8 cellular contexts compared by ENCODE assay signal in the genomic region with DNA sequence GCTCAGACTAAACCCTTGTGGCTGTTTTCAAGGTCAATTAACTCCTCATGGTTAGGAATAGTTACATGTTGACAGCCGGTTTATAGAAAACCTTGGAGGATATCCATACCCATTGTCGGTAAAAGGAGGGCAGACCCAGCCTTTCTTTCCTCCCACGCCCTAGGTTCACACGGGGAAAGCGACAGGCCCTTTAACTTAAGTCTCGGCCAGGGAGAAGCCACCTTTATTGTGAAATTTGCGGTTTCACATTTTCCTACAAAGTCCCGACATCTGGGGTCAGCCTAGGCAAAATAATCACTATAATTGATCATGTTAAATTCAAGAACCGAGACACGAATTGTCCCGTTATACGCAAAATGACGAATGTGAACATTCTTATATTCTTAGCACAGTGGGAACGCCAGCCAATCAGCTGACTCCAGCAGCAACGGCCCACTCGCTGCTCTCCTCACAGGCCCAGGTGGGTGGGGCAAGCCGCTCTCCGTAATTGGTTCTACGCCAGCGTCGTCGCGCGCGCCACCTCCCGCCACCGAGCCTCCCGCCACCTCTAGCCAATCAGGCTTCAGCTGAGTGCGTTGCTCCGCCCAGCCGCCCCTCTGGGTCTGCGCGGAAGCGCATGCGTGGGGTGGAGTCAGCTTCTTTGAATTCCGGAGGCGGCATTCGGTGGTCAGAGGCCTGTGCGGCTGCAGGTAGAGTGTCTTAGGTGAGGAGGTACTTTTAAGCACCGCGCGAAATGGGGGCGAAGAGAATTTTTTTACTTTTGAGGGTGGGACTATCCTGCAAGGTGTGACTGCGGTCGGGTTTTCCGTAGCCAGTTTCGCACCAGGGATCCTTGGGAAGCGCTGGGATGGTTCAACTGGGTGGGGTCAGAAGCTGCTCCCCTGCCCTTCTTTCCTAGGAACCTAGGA. TPM values are rescaled to one million over a fixed set of nuclear protein-coding genes. Genes with fewer than 3 reads are reported as not detected.
A peak's percentile ranks its signal among the peaks of the same experiment; 100 is the strongest.
DNase-seq lines count a peak whose midpoint lies in the region; ATAC-seq, FAIRE-seq and TF ChIP-seq lines count a peak whose summit lies in the region.

A gene with protein sequence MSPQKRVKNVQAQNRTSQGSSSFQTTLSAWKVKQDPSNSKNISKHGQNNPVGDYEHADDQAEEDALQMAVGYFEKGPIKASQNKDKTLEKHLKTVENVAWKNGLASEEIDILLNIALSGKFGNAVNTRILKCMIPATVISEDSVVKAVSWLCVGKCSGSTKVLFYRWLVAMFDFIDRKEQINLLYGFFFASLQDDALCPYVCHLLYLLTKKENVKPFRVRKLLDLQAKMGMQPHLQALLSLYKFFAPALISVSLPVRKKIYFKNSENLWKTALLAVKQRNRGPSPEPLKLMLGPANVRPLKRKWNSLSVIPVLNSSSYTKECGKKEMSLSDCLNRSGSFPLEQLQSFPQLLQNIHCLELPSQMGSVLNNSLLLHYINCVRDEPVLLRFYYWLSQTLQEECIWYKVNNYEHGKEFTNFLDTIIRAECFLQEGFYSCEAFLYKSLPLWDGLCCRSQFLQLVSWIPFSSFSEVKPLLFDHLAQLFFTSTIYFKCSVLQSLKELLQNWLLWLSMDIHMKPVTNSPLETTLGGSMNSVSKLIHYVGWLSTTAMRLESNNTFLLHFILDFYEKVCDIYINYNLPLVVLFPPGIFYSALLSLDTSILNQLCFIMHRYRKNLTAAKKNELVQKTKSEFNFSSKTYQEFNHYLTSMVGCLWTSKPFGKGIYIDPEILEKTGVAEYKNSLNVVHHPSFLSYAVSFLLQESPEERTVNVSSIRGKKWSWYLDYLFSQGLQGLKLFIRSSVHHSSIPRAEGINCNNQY (plus strand): TSS at position 659 of the 908 bp plus-strand sequence. CDS start 2,867 bp downstream, outside the sequence.

- peaks cover 25% of the 10 kb centered on the region for H3K79me2 ChIP-seq in fibroblast of lung (ENCODE audit: control insufficient read depth, insufficient read depth, low read length)

- CTCF ChIA-PET in RWPE1 (lab: Yijun Ruan, JAX) = interaction anchor here (0.7 to 1.0 kb wide), 2 partner anchors 308 to 726 kb away, joined by 3 read pairs; no protein-coding TSS in a partner anchor

- peak within 1 kb of the TSS; percentile 68 for H2AFZ ChIP-seq in fibroblast of lung (ENCODE audit: low read length)

- peak within 1 kb of the TSS; percentile 72 for H3K4me2 ChIP-seq in fibroblast of lung (ENCODE audit: extremely low read depth, insufficient read depth, low read length)

- H3K9me3 ChIP-seq in fibroblast of lung (ENCODE audit: control insufficient read depth, insufficient read depth, low read depth, low read length) = no peaks in the 10 kb centered on the region

- peak; percentile 93 for FAIRE-seq in H54 (lab: Jason Lieb, UNC)

- peak within 1 kb of the TSS; percentile 65 for H3K27ac Mint-ChIP-seq in activated T-helper 17 cell treated with anti-CD3 and anti-CD28 coated beads, Interleukin-2, amount 50 U/mL, for 72 hours
- H3K27ac Mint-ChIP-seq in naive B cell = peak within 1 kb of the TSS; percentile 82 to 97 (median 92)
- H3K27ac Mint-ChIP-seq in stimulated activated effector memory CD8-positive, alpha-beta T cell treated with anti-CD3 and anti-CD28 coated beads, Interleukin-12 subunit alpha, Interleukin-12 subunit beta, amount 100 ng/mL, for 72 hours = peak within 1 kb of the TSS; percentile 26

- peak; percentile 99 for DNase-seq in ELF-1 (ENCODE audit: low read depth, low spot score)
- peak; percentile 79 for DNase-seq in H54 (ENCODE audit: insufficient read length, low spot score)
- peak; percentile 86 for DNase-seq in LoVo (ENCODE audit: low spot score)
- DNase-seq in RWPE1 (ENCODE audit: low spot score) = peak; percentile 94
- DNase-seq in fibroblast of lung (ENCODE audit: low read depth in 2 of 2) = peak; percentile 91
- peak; percentile 90 for DNase-seq in naive B cell
- DNase-seq in stimulated activated effector memory CD8-positive, alpha-beta T cell treated with anti-CD3 and anti-CD28 coated beads, Interleukin-12 subunit alpha, Interleukin-12 subunit beta, amount 100 ng/mL, for 72 hours (ENCODE audit: low spot score in 2 of 2) = peak; percentile 68 to 91

- peak within 1 kb of the TSS; percentile 42 for H3K9ac ChIP-seq in fibroblast of lung (ENCODE audit: insufficient read depth, low read length)

- no peaks in the 10 kb centered on the region for H4K20me1 ChIP-seq in fibroblast of lung (ENCODE audit: control insufficient read depth, extremely low read depth, insufficient read depth, low read length)

- peaks cover 15% of the 10 kb centered on the region for H3K36me3 Mint-ChIP-seq in activated T-helper 17 cell treated with anti-CD3 and anti-CD28 coated beads, Interleukin-2, amount 50 U/mL, for 72 hours (ENCODE audit: low read depth)
- H3K36me3 Mint-ChIP-seq in naive B cell = no peaks in the 10 kb centered on the region
- peaks cover 20% of the 10 kb centered on the region for H3K36me3 Mint-ChIP-seq in stimulated activated effector memory CD8-positive, alpha-beta T cell treated with anti-CD3 and anti-CD28 coated beads, Interleukin-12 subunit alpha, Interleukin-12 subunit beta, amount 100 ng/mL, for 72 hours

- TF ChIP-seq CTCF in RWPE1 (conservative IDR thresholded peaks at IDR 0.05; ENCODE audit: low read depth) = no peak
- no peak for TF ChIP-seq CTCF in fibroblast of lung (conservative IDR thresholded peaks at IDR 0.05 in 1 of 2, IDR thresholded peaks at IDR 0.05 in 1 of 2; ENCODE audit: low read depth in 1 of 2, low read length in 2 of 2)

- POLR2A ChIA-PET in RWPE1 (lab: Yijun Ruan, JAX; ENCODE audit: low non-redundant PET) = interaction anchor here (0.6 kb wide), 1 partner anchor 50 kb away, joined by 3 read pairs; no protein-coding TSS in a partner anchor

- H3K4me1 Mint-ChIP-seq in activated T-helper 17 cell treated with anti-CD3 and anti-CD28 coated beads, Interleukin-2, amount 50 U/mL, for 72 hours = peaks cover 13% of the 10 kb centered on the region
- peaks cover 10 to 12% (median 11%) of the 10 kb centered on the region in 3 donors for H3K4me1 Mint-ChIP-seq in naive B cell
- peaks cover 19% of the 10 kb centered on the region for H3K4me1 Mint-ChIP-seq in stimulated activated effector memory CD8-positive, alpha-beta T cell treated with anti-CD3 and anti-CD28 coated beads, Interleukin-12 subunit alpha, Interleukin-12 subunit beta, amount 100 ng/mL, for 72 hours

- peak; percentile 44 for TF ChIP-seq POLR2A in H54 (IDR thresholded peaks at IDR 0.05; ENCODE audit: low read depth, low read length)

- H3K9me3 Mint-ChIP-seq in activated T-helper 17 cell treated with anti-CD3 and anti-CD28 coated beads, Interleukin-2, amount 50 U/mL, for 72 hours = no peaks in the 10 kb centered on the region
- H3K9me3 Mint-ChIP-seq in naive B cell = peaks cover 0 to 2% (median 0%) of the 10 kb centered on the region in 7 donors
- no peaks in the 10 kb centered on the region for H3K9me3 Mint-ChIP-seq in stimulated activated effector memory CD8-positive, alpha-beta T cell treated with anti-CD3 and anti-CD28 coated beads, Interleukin-12 subunit alpha, Interleukin-12 subunit beta, amount 100 ng/mL, for 72 hours

- no peaks in the 10 kb centered on the region for H3K27me3 Mint-ChIP-seq in activated T-helper 17 cell treated with anti-CD3 and anti-CD28 coated beads, Interleukin-2, amount 50 U/mL, for 72 hours
- no peaks in the 10 kb centered on the region for H3K27me3 Mint-ChIP-seq in naive B cell

- peak within 1 kb of the TSS; percentile 88 for H3K4me3 Mint-ChIP-seq in activated T-helper 17 cell treated with anti-CD3 and anti-CD28 coated beads, Interleukin-2, amount 50 U/mL, for 72 hours
- peak within 1 kb of the TSS; percentile 77 to 94 (median 92) for H3K4me3 Mint-ChIP-seq in naive B cell
- H3K4me3 Mint-ChIP-seq in stimulated activated effector memory CD8-positive, alpha-beta T cell treated with anti-CD3 and anti-CD28 coated beads, Interleukin-12 subunit alpha, Interleukin-12 subunit beta, amount 100 ng/mL, for 72 hours = peak within 1 kb of the TSS; percentile 65

- H3K4me3 ChIP-seq in fibroblast of lung (replicated peaks in 1 of 4; ENCODE audit: control extremely low read depth in 1 of 4, insufficient read depth in 1 of 4, low read depth in 3 of 4, low read length in 4 of 4) = peak within 1 kb of the TSS; percentile 64 to 80 (median 66)

- peak within 1 kb of the TSS; percentile 52 for H3K27ac ChIP-seq in RWPE1
- H3K27ac ChIP-seq in fibroblast of lung (ENCODE audit: insufficient read depth, low read length) = peak within 1 kb of the TSS; percentile 78

- peaks cover 3% of the 10 kb centered on the region for H3K4me1 ChIP-seq in fibroblast of lung (ENCODE audit: control insufficient read depth, extremely low read depth, insufficient read depth, low read length)

- no peaks in the 10 kb centered on the region for H3K27me3 ChIP-seq in fibroblast of lung (ENCODE audit: control insufficient read depth, insufficient read depth, low read length)

- H3K36me3 ChIP-seq in fibroblast of lung (ENCODE audit: control insufficient read depth, insufficient read depth, low read length) = no peaks in the 10 kb centered on the region

- peak; percentile 99 for ATAC-seq in activated T-helper 17 cell treated with anti-CD3 and anti-CD28 coated beads, Interleukin-2, amount 50 U/mL, for 72 hours (replicated peaks)
- peak; percentile 98 to 99 for ATAC-seq in naive B cell (ENCODE audit: low read depth in 2 of 2)
- peak; percentile 100 for ATAC-seq in stimulated activated effector memory CD8-positive, alpha-beta T cell treated with anti-CD3 and anti-CD28 coated beads, Interleukin-12 subunit alpha, Interleukin-12 subunit beta, amount 100 ng/mL, for 72 hours

RNA-seq across cellular contexts. Expression of the gene that starts here (rescaled TPM):
- 10 to 100 TPM; 18.6 to 28.1 TPM for total RNA-seq in activated T-helper 17 cell treated with anti-CD3 and anti-CD28 coated beads, Interleukin-2, amount 50 U/mL, for 72 hours
- 4.9 and 11.2 TPM in 2 replicates for total RNA-seq in fibroblast of lung
- polyA plus RNA-seq in fibroblast of lung (4.3 and 13.0 TPM in 2 replicates), naive B cell (ENCODE audit: low read depth in 6 of 6) (under 1 TPM in 4 of 6 donors, not detected in 2; 0.26 to 0.60 (median 0.41) TPM)
- polyA plus RNA-seq in fibroblast of lung (2012) = 4.5 and 11.6 TPM in 2 replicates
- 1.6 and 20.5 TPM in 2 replicates for polyA minus RNA-seq in fibroblast of lung (ENCODE audit: low replicate concordance)

Comparison
In these comparisons a context has a peak if more than half of its experiments do, and no peak if none do; other contexts are left out.
1. Peak in every context shown above with its lines: DNase-seq, ATAC-seq, H3K4me3 ChIP-seq and H3K27ac ChIP-seq.
2. Peak in DNase-seq and ATAC-seq in naive B cell; RNA of the gene not detected or under 1 TPM.
3. H3K27ac Mint-ChIP-seq: peak in every context shown above with its lines; median percentile 92 in naive B cell; 65 in activated T-helper 17 cell treated with anti-CD3 and anti-CD28 coated beads, Interleukin-2, amount 50 U/mL, for 72 hours; 26 in stimulated activated effector memory CD8-positive, alpha-beta T cell treated with anti-CD3 and anti-CD28 coated beads, Interleukin-12 subunit alpha, Interleukin-12 subunit beta, amount 100 ng/mL, for 72 hours.